In genomic region chr20:49510562-49511117, GRCh38 we compare ENCODE assay signal across 12 cellular contexts. TPM values are rescaled to one million over a fixed set of nuclear protein-coding genes. Genes with fewer than 3 reads are reported as not detected.
A peak's percentile ranks its signal among the peaks of the same experiment; 100 is the strongest.
DNase-seq lines count a peak whose midpoint lies in the region; ATAC-seq, FAIRE-seq and TF ChIP-seq lines count a peak whose summit lies in the region.
"Had no signal": no experiment of that assay in that cellular context is flagged by ENCODE, and none has a peak within 500 bp of the region (broad histone marks: within the 10 kb centered on the region; RNA-seq: fewer than 3 reads in every experiment).

No MANE protein-coding gene starts in this region.

- no peak overlapping the region for H3K27ac ChIP-seq in suprapubic skin

- H3K27ac Mint-ChIP-seq in activated CD8-positive, alpha-beta T cell treated with anti-CD3 and anti-CD28 coated beads for 36 hours, result no peak overlapping the region
- H3K27ac Mint-ChIP-seq: activated naive CD8-positive, alpha-beta T cell treated with anti-CD3 and anti-CD28 coated beads, Interleukin-2, amount 10 ng/mL, durations not matched to agents 7 days and 5 days had no signal

- no peaks in the 10 kb centered on the region for H3K9me3 ChIP-seq in suprapubic skin

- no peak for FAIRE-seq in H54 (lab: Jason Lieb, UNC)

- peaks cover 27% of the 10 kb centered on the region for H3K27me3 Mint-ChIP-seq in activated CD8-positive, alpha-beta T cell treated with anti-CD3 and anti-CD28 coated beads for 36 hours

- no peaks in the 10 kb centered on the region for H3K4me1 Mint-ChIP-seq in activated CD8-positive, alpha-beta T cell treated with anti-CD3 and anti-CD28 coated beads for 36 hours (ENCODE audit: low read depth)
- H3K4me1 Mint-ChIP-seq: activated naive CD8-positive, alpha-beta T cell treated with anti-CD3 and anti-CD28 coated beads, Interleukin-2, amount 10 ng/mL, durations not matched to agents 7 days and 5 days had no signal

- intact Hi-C loops in activated CD8-positive, alpha-beta T cell treated with anti-CD3 and anti-CD28 coated beads for 36 hours (cut with micrococcal nuclease), result no loop called here

- TF ChIP-seq CTCF in suprapubic skin (IDR thresholded peaks at IDR 0.05), result no peak
- no peak for TF ChIP-seq CTCF in activated CD8-positive, alpha-beta T cell treated with anti-CD3 and anti-CD28 coated beads for 36 hours (IDR thresholded peaks at IDR 0.05)

- no peaks in the 10 kb centered on the region for H3K36me3 Mint-ChIP-seq in activated CD8-positive, alpha-beta T cell treated with anti-CD3 and anti-CD28 coated beads for 36 hours (ENCODE audit: low read depth)
- H3K36me3 Mint-ChIP-seq: activated naive CD8-positive, alpha-beta T cell treated with anti-CD3 and anti-CD28 coated beads, Interleukin-2, amount 10 ng/mL, durations not matched to agents 7 days and 5 days had no signal

- POLR2A ChIA-PET in activated CD8-positive, alpha-beta T cell treated with anti-CD3 and anti-CD28 coated beads for 36 hours (lab: Charles Lee), result no interaction called here

- H3K27me3 ChIP-seq in suprapubic skin, result peaks cover 32% of the 10 kb centered on the region

- H3K36me3 ChIP-seq in suprapubic skin, result no peaks in the 10 kb centered on the region

- TF ChIP-seq POLR2A in H54 (IDR thresholded peaks at IDR 0.05; ENCODE audit: low read depth, low read length) (no peak), suprapubic skin (IDR thresholded peaks at IDR 0.05) (no peak)

- WGBS in suprapubic skin, result 41% methylated on average over 12 of the region's 12 CpGs

- no peak for TF ChIP-seq EP300 in suprapubic skin (IDR thresholded peaks at IDR 0.05)

- no peak overlapping the region for H3K4me3 ChIP-seq in suprapubic skin

- H3K4me3 Mint-ChIP-seq in activated CD8-positive, alpha-beta T cell treated with anti-CD3 and anti-CD28 coated beads for 36 hours, result no peak overlapping the region
- H3K4me3 Mint-ChIP-seq: activated naive CD8-positive, alpha-beta T cell treated with anti-CD3 and anti-CD28 coated beads, Interleukin-2, amount 10 ng/mL, durations not matched to agents 7 days and 5 days had no signal

- peaks cover 12% of the 10 kb centered on the region for H3K4me1 ChIP-seq in suprapubic skin

- ATAC-seq in HG02571 (IDR thresholded peaks at IDR 0.05; ENCODE audit: unreplicated experiment), result no peak
- ATAC-seq in activated CD8-positive, alpha-beta T cell treated with anti-CD3 and anti-CD28 coated beads for 36 hours, result no peak

- peak; percentile 69 for DNase-seq in H54 (ENCODE audit: insufficient read length, low spot score)
- peak; percentile 90 for DNase-seq in astrocyte of the hippocampus (ENCODE audit: low read depth, low spot score)
- peak; percentile 93 for DNase-seq in iris pigment epithelial cell (ENCODE audit: low read depth)
- DNase-seq in suprapubic skin (ENCODE audit: low spot score in 2 of 2), result peak; percentile 81 to 88
- no peak for DNase-seq in activated gamma-delta T cell treated with Interleukin-2 at 50 U/mL for 16 hours
- no peak for DNase-seq in activated CD8-positive, alpha-beta T cell treated with anti-CD3 and anti-CD28 coated beads for 36 hours
- no peak for DNase-seq in activated CD4-positive, CD25-positive, alpha-beta regulatory T cell (lab: John Stamatoyannopoulos, UW)
- DNase-seq: activated naive CD8-positive, alpha-beta T cell treated with anti-CD3 and anti-CD28 coated beads, Interleukin-2, amount 10 ng/mL, durations not matched to agents 7 days and 5 days; DND-41; NK-92 treated with Interleukin-12 subunit alpha and Interleukin-12 subunit beta, amount 100 ng/mL, for 24 hours; posterior cingulate gyrus had no signal

- CTCF ChIA-PET in activated CD8-positive, alpha-beta T cell treated with anti-CD3 and anti-CD28 coated beads for 36 hours (lab: Charles Lee), result interaction anchor here (1.0 to 6.3 kb wide), 4 partner anchors 8 to 178 kb away, joined by 4 to 48 read pairs (median 5); no protein-coding TSS in a partner anchor

- H3K9me3 Mint-ChIP-seq in activated CD8-positive, alpha-beta T cell treated with anti-CD3 and anti-CD28 coated beads for 36 hours, result no peaks in the 10 kb centered on the region
- H3K9me3 Mint-ChIP-seq: activated naive CD8-positive, alpha-beta T cell treated with anti-CD3 and anti-CD28 coated beads, Interleukin-2, amount 10 ng/mL, durations not matched to agents 7 days and 5 days had no signal

RNA-seq across cellular contexts. Expression of gene KCNB1, which starts 28.2 kb away (rescaled TPM):
- 1 to 10 TPM in 3 of 4 donors, under 1 TPM in 1; 0.91 to 4.0 (median 2.3) TPM for total RNA-seq in suprapubic skin
- total RNA-seq in activated CD8-positive, alpha-beta T cell treated with anti-CD3 and anti-CD28 coated beads for 36 hours, result not detected

RNA-seq across cellular contexts. Expression of gene PTGIS, which starts 57.3 kb away (rescaled TPM):
- 10 to 100 TPM in 1 of 4 donors, 1 to 10 TPM in 3; 4.3 to 14.4 (median 7.0) TPM for total RNA-seq in suprapubic skin
- 1 to 10 TPM; 1.5 to 1.6 TPM for total RNA-seq in activated CD8-positive, alpha-beta T cell treated with anti-CD3 and anti-CD28 coated beads for 36 hours

Comparison
In these comparisons a context has a peak if more than half of its experiments do, and no peak if none do; other contexts are left out.
1. DNase-seq: peak in H54 (single experiment), astrocyte of the hippocampus (single experiment), iris pigment epithelial cell (single experiment) and suprapubic skin (2 of 2); none in activated gamma-delta T cell treated with Interleukin-2 at 50 U/mL for 16 hours (single experiment), activated CD8-positive, alpha-beta T cell treated with anti-CD3 and anti-CD28 coated beads for 36 hours (single experiment) and activated CD4-positive, CD25-positive, alpha-beta regulatory T cell (0 of 4).